In the genomic region with DNA sequence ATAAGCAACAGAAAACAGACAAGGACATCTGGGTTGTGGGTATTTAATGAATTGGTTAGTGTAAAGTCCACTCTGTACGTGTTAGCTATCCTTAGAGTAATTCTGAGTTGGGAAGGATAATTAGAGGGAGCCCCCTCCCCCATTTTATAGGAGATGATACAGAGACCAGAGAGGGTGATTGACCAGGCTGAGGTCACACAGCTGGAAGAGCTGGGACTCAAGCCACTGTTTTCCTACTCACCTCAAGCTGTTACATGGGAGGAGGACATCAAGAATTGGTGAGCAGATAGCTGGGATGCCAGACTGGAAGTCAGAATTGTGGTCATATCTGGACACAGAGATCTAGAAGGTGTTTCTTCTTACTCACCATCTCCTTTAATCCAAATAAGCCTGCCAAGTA, we compare ENCODE assay signal across 30 cellular contexts.
"Had no signal": no experiment of that assay in that cellular context is flagged by ENCODE, and none has a peak within 500 bp of the region (broad histone marks: within the 10 kb centered on the region; RNA-seq: fewer than 3 reads in every experiment).

No MANE protein-coding gene starts in this region.

- ATAC-seq: activated CD8-positive, alpha-beta memory T cell treated with anti-CD3 and anti-CD28 coated beads, Interleukin-2, amount 10 ng/mL, durations not matched to agents 7 days and 5 days; activated T-cell treated with anti-CD3 and anti-CD28 coated beads, Interleukin-2, amount 50 U/mL, for 72 hours; activated T-helper 17 cell treated with anti-CD3 and anti-CD28 coated beads, Interleukin-2, amount 50 U/mL, for 72 hours had no signal

- H3K4me3 ChIP-seq: ascending aorta, breast epithelium had no signal

- H3K4me1 ChIP-seq: ascending aorta, breast epithelium had no signal

- H3K9me3 ChIP-seq: ascending aorta, breast epithelium had no signal

- H3K27ac ChIP-seq: ascending aorta, breast epithelium, WERI-Rb-1 had no signal

- H3K27me3 ChIP-seq: ascending aorta, breast epithelium had no signal

- DNase-seq: activated CD4-positive, alpha-beta memory T cell treated with anti-CD3 and anti-CD28 coated beads, Interleukin-2, amount 10 ng/mL, durations not matched to agents 7 days and 5 days; activated CD4-positive, alpha-beta T cell treated with anti-CD3 and anti-CD28 coated beads for 1 hour; activated CD4-positive, alpha-beta T cell treated with anti-CD3 and anti-CD28 coated beads for 48 hours; activated CD4-positive, CD25-positive, alpha-beta regulatory T cell; activated CD8-positive, alpha-beta memory T cell treated with anti-CD3 and anti-CD28 coated beads for 24 hours; activated CD8-positive, alpha-beta memory T cell treated with anti-CD3 and anti-CD28 coated beads, Interleukin-2, amount 10 ng/mL, durations not matched to agents 7 days and 5 days; activated effector memory CD4-positive, alpha-beta T cell treated with anti-CD3 and anti-CD28 coated beads, Interleukin-2, amount 50 U/mL, for 16 hours; activated naive CD4-positive, alpha-beta T cell; activated naive CD4-positive, alpha-beta T cell treated with anti-CD3 and anti-CD28 coated beads, Interleukin-2, amount 50 U/mL, for 16 hours; activated naive CD8-positive, alpha-beta T cell treated with anti-CD3 and anti-CD28 coated beads for 36 hours; activated T-cell treated with anti-CD3 and anti-CD28 coated beads, Interleukin-2, amount 50 U/mL, for 1 hour; activated T-cell treated with anti-CD3 and anti-CD28 coated beads, Interleukin-2, amount 50 U/mL, for 72 hours; amniotic stem cell; caudate nucleus; NCI-H1092 treated with DMSO at 0.1 percent for 48 hours; NCI-H1417; NCI-H146; NCI-H187; NCI-H2029 treated with DMSO at 0.1 percent for 48 hours; NCI-H2107; NCI-H2171; NCI-H510A; NCI-H526; NCI-H748 treated with DMSO at 0.1 percent for 48 hours; OCI-M1; T1000; WERI-Rb-1 had no signal

- H3K36me3 ChIP-seq: ascending aorta, breast epithelium, WERI-Rb-1 had no signal
